In genomic region chr22:40818747-40819662, GRCh38 we compare ENCODE assay signal across 8 cellular contexts. TPM values are rescaled to one million over a fixed set of nuclear protein-coding genes. Genes with fewer than 3 reads are reported as not detected.
DNase-seq lines count a peak whose midpoint lies in the region; ATAC-seq and TF ChIP-seq lines count a peak whose summit lies in the region.

Gene SLC25A17 (minus strand): TSS chr22:40819346. CDS start chr22:40819248, 98 bp downstream.

- TF ChIP-seq CTCF in HEK293 (tag by site-specific recombination; IDR thresholded peaks at IDR 0.05) (peak; percentile 85), ovary (IDR thresholded peaks at IDR 0.05) (peak in 1 of 3 donors; percentile 62), thoracic aorta (IDR thresholded peaks at IDR 0.05) (peak; percentile 30)

- H3K36me3 Mint-ChIP-seq in activated naive CD4-positive, alpha-beta T cell treated with anti-CD3 and anti-CD28 coated beads, Interleukin-2, amount 50 U/mL, for 72 hours, result peaks cover 21 to 26% of the 10 kb centered on the region in 2 donors

- DNase-seq in NCI-H1092 treated with DMSO at 0.1 percent for 48 hours (lab: John Stamatoyannopoulos, UW) (peak; percentile 86), SKM-1 treated with dmso at 0.1 percent for 144 hours (lab: John Stamatoyannopoulos, UW; ENCODE audit: unreplicated experiment) (peak; percentile 77), Right ventricle myocardium inferior (ENCODE audit: missing footprints) (peak; percentile 96), ovary (peak; percentile 87 to 93 (median 90)), thoracic aorta (ENCODE audit: low spot score) (peak; percentile 43)
- DNase-seq in activated naive CD4-positive, alpha-beta T cell treated with anti-CD3 and anti-CD28 coated beads, Interleukin-2, amount 50 U/mL, for 72 hours (ENCODE audit: low spot score in 2 of 2), result peak; percentile 86 to 87

- TF ChIP-seq EP300 in ovary (IDR thresholded peaks at IDR 0.05), result no peak

- ATAC-seq in activated naive CD4-positive, alpha-beta T cell treated with anti-CD3 and anti-CD28 coated beads, Interleukin-2, amount 50 U/mL, for 72 hours, result peak; percentile 85 to 94
- ATAC-seq in Right ventricle myocardium inferior, result peak; percentile 97
- peak; percentile 77 for ATAC-seq in thoracic aorta (ENCODE audit: insufficient number of reproducible peaks, low FRiP score, low read depth)

- no peak for TF ChIP-seq POLR2A in ovary (IDR thresholded peaks at IDR 0.05)

- POLR2A ChIA-PET in HEK293 (lab: Yijun Ruan, JAX), result interaction anchor here (0.5 to 2.1 kb wide), 21 partner anchors 8 to 1329 kb away, joined by 3 to 14 read pairs (median 4); partner anchors contain the start of genes MRTFA, ST13 and XPNPEP3

- H3K27me3 ChIP-seq in ovary (no peaks in the 10 kb centered on the region), thoracic aorta (replicated peaks; ENCODE audit: insufficient read depth) (no peaks in the 10 kb centered on the region)

- H3K9ac ChIP-seq in ES-I3 (ENCODE audit: low read depth, low read length), result peak within 1 kb of the TSS; percentile 82

- H3K27ac Mint-ChIP-seq in activated naive CD4-positive, alpha-beta T cell treated with anti-CD3 and anti-CD28 coated beads, Interleukin-2, amount 50 U/mL, for 72 hours, result peak within 1 kb of the TSS; percentile 97

- intact Hi-C loops in Right ventricle myocardium inferior (cut with DNase I), result loop anchor here (5.0 kb wide), 1 partner anchor 38 kb away; the partner anchor contains the start of genes ST13 and XPNPEP3
- intact Hi-C loops in ovary (cut with DNase I), result no loop called here

- H3K9me3 ChIP-seq in ES-I3 (ENCODE audit: control insufficient read depth, insufficient read depth, low read length), result no peaks in the 10 kb centered on the region
- no peaks in the 10 kb centered on the region for H3K9me3 ChIP-seq in HEK293 (ENCODE audit: control insufficient read depth, insufficient read depth, low read depth, low read length)
- H3K9me3 ChIP-seq in ovary, result no peaks in the 10 kb centered on the region
- H3K9me3 ChIP-seq in thoracic aorta, result no peaks in the 10 kb centered on the region

- H3K4me3 ChIP-seq in HEK293 (ENCODE audit: low read depth, low read length), result peak within 1 kb of the TSS; percentile 87
- H3K4me3 ChIP-seq in ovary, result peak within 1 kb of the TSS; percentile 81
- H3K4me3 ChIP-seq in thoracic aorta, result peak within 1 kb of the TSS; percentile 99

- no peaks in the 10 kb centered on the region for H3K9me3 Mint-ChIP-seq in activated naive CD4-positive, alpha-beta T cell treated with anti-CD3 and anti-CD28 coated beads, Interleukin-2, amount 50 U/mL, for 72 hours

- CTCF ChIA-PET in HEK293 (lab: Yijun Ruan, JAX), result interaction anchor here (0.6 to 1.7 kb wide), 10 partner anchors 11 to 421 kb away, joined by 3 to 7 read pairs (median 3); partner anchors contain the start of genes ST13 and XPNPEP3

- H3K36me3 ChIP-seq in ES-I3 (ENCODE audit: insufficient read depth, low read length) (peaks cover 5% of the 10 kb centered on the region; the same call in 1 of the 2 replicates), HEK293 (ENCODE audit: control insufficient read depth in 2 of 2, insufficient read depth in 1 of 2, low read length in 2 of 2) (peaks cover under 1 to 26% of the 10 kb centered on the region in 2 experiments; a peak in 2 of 3 replicates), ovary (no peaks in the 10 kb centered on the region), thoracic aorta (no peaks in the 10 kb centered on the region)

- H3K4me1 ChIP-seq in ES-I3 (ENCODE audit: insufficient read depth, low read length) (peaks cover 13% of the 10 kb centered on the region), HEK293 (ENCODE audit: control insufficient read depth, insufficient read depth, low read length) (no peaks in the 10 kb centered on the region), ovary (ENCODE audit: insufficient read depth) (peaks cover 9% of the 10 kb centered on the region), thoracic aorta (ENCODE audit: control insufficient read depth in 1 of 2, low read depth in 2 of 2) (peaks cover 20 to 29% of the 10 kb centered on the region in 2 donors)

- 0% methylated on average over 55 to 60 of the region's 61 CpGs for WGBS in ovary, 3 donors

- peak within 1 kb of the TSS; percentile 91 for H3K27ac ChIP-seq in HEK293 (ENCODE audit: extremely low read depth, low read depth, low read length)
- peak within 1 kb of the TSS; percentile 50 to 58 for H3K27ac ChIP-seq in ovary
- H3K27ac ChIP-seq in thoracic aorta, result peak within 1 kb of the TSS; percentile 77 to 79

TF ChIP-seq in HEK293, 187 proteins besides CTCF, POLR2A, EP300 and RAD21 (continues in another document):
- TF ChIP-seq TCF7L2 (IDR thresholded peaks at IDR 0.05; ENCODE audit: borderline replicate concordance, low read depth, low read length) (no peak), WT1 (tag by site-specific recombination; IDR thresholded peaks at IDR 0.05) (no peak), ZFP37 (tag by site-specific recombination; IDR thresholded peaks at IDR 0.05) (peak; percentile 43), ZNF555 (tag by site-specific recombination; conservative IDR thresholded peaks at IDR 0.05) (no peak), MZF1 (tag by site-specific recombination; IDR thresholded peaks at IDR 0.05; ENCODE audit: borderline replicate concordance) (no peak), ZNF146 (tag by site-specific recombination; IDR thresholded peaks at IDR 0.05) (no peak), ZBTB17 (tag by site-specific recombination; IDR thresholded peaks at IDR 0.05) (peak; percentile 61; the same call in 1 of the 2 replicates), ZNF580 (tag by site-specific recombination; IDR thresholded peaks at IDR 0.05) (peak; percentile 57; the same call in 1 of the 2 replicates), ZNF707 (tag by site-specific recombination; IDR thresholded peaks at IDR 0.05) (no peak), ZNF658 (tag by site-specific recombination; IDR thresholded peaks at IDR 0.05) (peak; percentile 25; the same call in 1 of the 2 replicates), ZNF776 (tag by site-specific recombination; IDR thresholded peaks at IDR 0.05; ENCODE audit: borderline replicate concordance) (no peak), SP3 (tag by site-specific recombination; IDR thresholded peaks at IDR 0.05) (peak; percentile 77), ZNF843 (tag by site-specific recombination; IDR thresholded peaks at IDR 0.05) (no peak), ZNF777 (tag by site-specific recombination; IDR thresholded peaks at IDR 0.05; ENCODE audit: borderline replicate concordance) (0 out of 2 replicates have a peak, but pooled peaks have one; percentile 52), ZNF623 (tag by site-specific recombination; IDR thresholded peaks at IDR 0.05) (no peak), ZBTB1 (tag by site-specific recombination; IDR thresholded peaks at IDR 0.05) (0 out of 2 replicates have a peak, but pooled peaks have one; percentile 12), ZBTB10 (tag by site-specific recombination; IDR thresholded peaks at IDR 0.05) (0 out of 2 replicates have a peak, but pooled peaks have one; percentile 11), ZNF596 (tag by site-specific recombination; IDR thresholded peaks at IDR 0.05) (no peak), ZNF138 (tag by site-specific recombination; IDR thresholded peaks at IDR 0.05; ENCODE audit: borderline replicate concordance) (no peak), ZNF768 (tag by site-specific recombination; IDR thresholded peaks at IDR 0.05) (0 out of 2 replicates have a peak, but pooled peaks have one; percentile 2), ZNF549 (tag by site-specific recombination; IDR thresholded peaks at IDR 0.05) (no peak), ZFHX2 (tag by site-specific recombination; conservative IDR thresholded peaks at IDR 0.05) (peak; percentile 78)

RNA-seq across cellular contexts. Expression of gene SLC25A17, which starts in this region (rescaled TPM):
- total RNA-seq in activated naive CD4-positive, alpha-beta T cell treated with anti-CD3 and anti-CD28 coated beads, Interleukin-2, amount 50 U/mL, for 72 hours, result 10 to 100 TPM; 24.6 to 27.8 TPM
- total RNA-seq in Right ventricle myocardium inferior, result 3.1 TPM
- total RNA-seq in ovary, result 10 to 100 TPM; 23.4 to 44.1 (median 31.6) TPM
- polyA plus RNA-seq in ovary, result 10 to 100 TPM; 51.8 to 61.4 TPM
- 10 to 100 TPM; 14.4 to 17.9 TPM for total RNA-seq in thoracic aorta

Comparison
In these comparisons a context has a peak if more than half of its experiments do, and no peak if none do; other contexts are left out.
1. Peak in every context shown above with its lines: DNase-seq, ATAC-seq, H3K4me3 ChIP-seq and H3K27ac ChIP-seq.
2. DNase-seq: peak in every context shown above with its lines; median percentile 96 in Right ventricle myocardium inferior; 90 in ovary; 86 in activated naive CD4-positive, alpha-beta T cell treated with anti-CD3 and anti-CD28 coated beads, Interleukin-2, amount 50 U/mL, for 72 hours; 86 in NCI-H1092 treated with DMSO at 0.1 percent for 48 hours; 77 in SKM-1 treated with dmso at 0.1 percent for 144 hours; 43 in thoracic aorta.